8 cellular contexts compared by ENCODE assay signal in the genomic region with DNA sequence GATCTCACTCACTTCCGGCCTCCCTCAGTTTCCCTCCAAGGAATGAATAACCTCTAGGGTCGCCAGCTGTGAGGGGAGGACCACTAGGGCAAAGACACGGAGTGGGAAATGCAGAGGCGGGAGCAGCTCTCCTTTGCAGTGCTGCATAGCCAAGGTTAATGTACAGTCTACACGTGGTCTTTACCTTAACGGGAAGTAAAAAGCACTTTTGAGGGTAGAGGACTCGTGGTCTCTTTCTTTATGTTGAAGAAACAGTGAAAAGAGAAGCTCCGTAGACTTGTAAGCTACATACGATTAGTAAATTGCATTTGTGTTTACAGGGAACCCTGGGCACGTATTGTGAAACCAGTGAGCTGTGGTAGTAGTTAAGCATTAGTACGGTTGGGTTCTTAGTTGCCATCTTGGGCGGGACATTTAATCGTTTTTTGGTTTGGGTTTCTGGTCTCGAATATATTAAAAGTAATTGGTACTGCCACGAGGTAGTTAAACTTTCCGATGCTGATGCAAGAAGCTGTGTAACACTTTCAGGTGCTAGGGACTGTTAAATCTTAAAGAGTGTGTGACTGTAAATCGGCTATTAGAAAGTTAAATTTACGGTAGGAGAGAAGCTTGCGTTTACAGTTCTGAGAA. TPM values are rescaled to one million over a fixed set of nuclear protein-coding genes. Genes with fewer than 3 reads are reported as not detected.
DNase-seq lines count a peak whose midpoint lies in the region; ATAC-seq and TF ChIP-seq lines count a peak whose summit lies in the region.

No MANE protein-coding gene starts in this region.

- H3K27ac ChIP-seq in RWPE2 (ENCODE audit: poor library complexity, severe bottlenecking) (peak overlapping the region; percentile 98), colonic mucosa (peak overlapping the region; percentile 78)

- peak overlapping the region; percentile 91 for H3K4me3 Mint-ChIP-seq in mesothelial cell of epicardium

- H3K36me3 Mint-ChIP-seq in mesothelial cell of epicardium, result no peaks in the 10 kb centered on the region

- intact Hi-C loops in colonic mucosa (cut with DNase I), result no loop called here

- H3K4me3 ChIP-seq in RWPE2 (ENCODE audit: severe bottlenecking) (peak overlapping the region; percentile 77), colonic mucosa (peak overlapping the region; percentile 65)

- peak overlapping the region; percentile 99 for H3K27ac Mint-ChIP-seq in mesothelial cell of epicardium

- DNase-seq in COR-L47 (lab: John Stamatoyannopoulos, UW) (peak; percentile 10), RWPE2 (ENCODE audit: low spot score) (no peak), colonic mucosa (no peak), mesothelial cell of epicardium (ENCODE audit: low spot score in 2 of 2, unreplicated experiment in 2 of 2) (no peak), foreskin melanocyte (no peak), D341Med (ENCODE audit: low spot score) (no peak)

- ATAC-seq in GM19328 (IDR thresholded peaks at IDR 0.05; ENCODE audit: unreplicated experiment) (peak; percentile 33), HG03354 (IDR thresholded peaks at IDR 0.05; ENCODE audit: poor library complexity, severe bottlenecking, unreplicated experiment) (peak; percentile 45), RWPE2 (ENCODE audit: low read depth) (peak; percentile 28)

- H3K9ac ChIP-seq in colonic mucosa (ENCODE audit: low read depth in 2 of 2, low read length in 2 of 2), result peak overlapping the region; percentile 73 to 88

- TF ChIP-seq CTCF in RWPE2 (IDR thresholded peaks at IDR 0.05; ENCODE audit: poor library complexity, severe bottlenecking) (no peak), colonic mucosa (IDR thresholded peaks at IDR 0.05) (no peak), mesothelial cell of epicardium (IDR thresholded peaks at IDR 0.05; ENCODE audit: unreplicated experiment) (no peak)

- no peaks in the 10 kb centered on the region for H3K27me3 Mint-ChIP-seq in mesothelial cell of epicardium (ENCODE audit: low read depth)

- no peaks in the 10 kb centered on the region for H3K9me3 Mint-ChIP-seq in mesothelial cell of epicardium

- H3K4me1 Mint-ChIP-seq in mesothelial cell of epicardium, result peaks cover 28% of the 10 kb centered on the region

- peaks cover 37% of the 10 kb centered on the region for H3K4me1 ChIP-seq in RWPE2 (ENCODE audit: insufficient read depth, poor library complexity, severe bottlenecking)
- no peaks in the 10 kb centered on the region for H3K4me1 ChIP-seq in colonic mucosa

- H3K9me3 ChIP-seq in RWPE2 (ENCODE audit: severe bottlenecking) (no peaks in the 10 kb centered on the region), colonic mucosa (no peaks in the 10 kb centered on the region)

- no peaks in the 10 kb centered on the region for H3K27me3 ChIP-seq in RWPE2 (ENCODE audit: insufficient read depth, poor library complexity, severe bottlenecking)
- H3K27me3 ChIP-seq in colonic mucosa, result no peaks in the 10 kb centered on the region

- no peaks in the 10 kb centered on the region for H3K36me3 ChIP-seq in RWPE2 (ENCODE audit: low read depth)
- H3K36me3 ChIP-seq in colonic mucosa, result no peaks in the 10 kb centered on the region

RNA-seq across cellular contexts. Expression of gene U2SURP, which starts 0.8 kb away (rescaled TPM):
- total RNA-seq in colonic mucosa, result 10 to 100 TPM; 59.4 to 70.2 TPM
- 141 to 147 TPM (median 141 TPM) in 3 replicates for total RNA-seq in mesothelial cell of epicardium

RNA-seq across cellular contexts. Expression of gene PAQR9, which starts 38.7 kb away (rescaled TPM):
- not detected for total RNA-seq in colonic mucosa
- 0.09 to 0.18 TPM in 2 of 3 replicates, not detected in the other for total RNA-seq in mesothelial cell of epicardium
